19 cellular contexts compared by ENCODE assay signal in the genomic region with DNA sequence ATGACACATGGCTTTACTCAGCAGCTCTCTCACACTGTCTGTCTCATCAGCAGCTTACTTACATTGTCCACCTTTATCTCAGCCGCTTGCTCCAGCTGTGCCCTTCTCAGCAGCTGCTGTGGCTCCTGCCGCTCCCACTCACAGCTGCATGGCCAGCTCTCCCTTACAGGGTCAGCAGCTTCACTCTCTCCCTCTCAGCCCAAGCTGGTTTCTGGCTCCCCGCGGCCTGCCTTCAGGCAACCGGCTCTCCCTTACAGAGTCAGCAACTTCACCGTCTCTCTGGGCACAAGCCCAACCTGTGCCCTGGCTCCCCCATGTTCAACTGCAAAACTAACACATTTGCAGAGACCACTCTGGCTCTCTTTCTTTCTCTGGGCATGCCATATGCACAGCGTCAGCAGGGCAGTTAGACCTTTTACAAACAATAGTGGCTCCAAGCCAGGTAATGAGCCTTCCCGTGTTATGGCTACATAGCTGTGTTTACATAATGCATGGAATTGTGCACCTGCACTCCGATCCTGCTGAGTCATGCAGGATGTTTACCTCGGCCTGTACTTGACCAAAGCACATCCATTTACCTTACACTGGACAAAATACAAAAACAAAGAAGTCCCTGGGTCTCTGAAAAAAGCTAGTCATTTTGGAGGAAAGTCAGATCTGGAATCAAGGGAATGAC.
DNase-seq lines count a peak whose midpoint lies in the region; ATAC-seq, FAIRE-seq and TF ChIP-seq lines count a peak whose summit lies in the region.
"Had no signal": no experiment of that assay in that cellular context is flagged by ENCODE, and none has a peak within 500 bp of the region (broad histone marks: within the 10 kb centered on the region; RNA-seq: fewer than 3 reads in every experiment).

No MANE protein-coding gene starts in this region.

- DNase-seq in COLO668 (lab: John Stamatoyannopoulos, UW; ENCODE audit: unreplicated experiment) (peak; percentile 72), GM12865 (ENCODE audit: low read depth) (peak; percentile 19), NCI-H69 (lab: John Stamatoyannopoulos, UW) (peak; percentile 55), H1 (ENCODE audit: low read depth in 1 of 2, low spot score in 2 of 2) (no peak), NCI-H1694 treated with DMSO at 0.1 percent for 48 hours (lab: John Stamatoyannopoulos, UW) (no peak)
- DNase-seq: activated CD4-positive, alpha-beta T cell treated with anti-CD3 and anti-CD28 coated beads, Interleukin-2, amount 50 U/mL, for 4 hours; activated effector memory CD4-positive, alpha-beta T cell treated with anti-CD3 and anti-CD28 coated beads, Interleukin-2, amount 50 U/mL, for 16 hours; CD8-positive, alpha-beta memory T cell; hypothalamus; islet precursor cell; NCI-H2107; stimulated activated CD4-positive, alpha-beta T cell treated with anti-CD3 and anti-CD28 coated beads, Interleukin-4, amount 100 ng/mL, for 24 hours; T-helper 17 cell had no signal

- no peak overlapping the region for H2BK5ac ChIP-seq in H1 (ENCODE audit: low read depth, low read length)

- no peak overlapping the region for H2BK15ac ChIP-seq in H1 (ENCODE audit: low read length)

- H3K79me2 ChIP-seq in H1 (ENCODE audit: control insufficient read depth in 1 of 2, insufficient read depth in 2 of 2, low read length in 2 of 2) = no peaks in the 10 kb centered on the region

- no peak for ATAC-seq in GM21526 (IDR thresholded peaks at IDR 0.05; ENCODE audit: low FRiP score, unreplicated experiment)
- ATAC-seq in HG02759 (IDR thresholded peaks at IDR 0.05; ENCODE audit: unreplicated experiment) = no peak
- no peak for ATAC-seq in GM21367 (IDR thresholded peaks at IDR 0.05; ENCODE audit: unreplicated experiment)
- ATAC-seq: T-helper 17 cell had no signal

- H4K20me1 ChIP-seq in H1 (replicated peaks in 1 of 2; ENCODE audit: control insufficient read depth in 1 of 2, insufficient read depth in 2 of 2, low read length in 2 of 2) = no peaks in the 10 kb centered on the region

- no peak overlapping the region for H3K9ac ChIP-seq in H1 (replicated peaks in 1 of 4; ENCODE audit: extremely low read depth in 1 of 4, low read depth in 3 of 4, low read length in 3 of 4)

- H2AK5ac ChIP-seq in H1 (ENCODE audit: low read depth, low read length) = no peak overlapping the region

- H3K4me3 ChIP-seq in GM12865 (ENCODE audit: low read depth, low read length) (no peak overlapping the region), H1 (ENCODE audit: extremely low read depth in 1 of 4, insufficient read depth in 2 of 4, low read depth in 3 of 4, low read length in 4 of 4) (no peak overlapping the region)
- H3K4me3 ChIP-seq: coronary artery, lung had no signal

- no peak for FAIRE-seq in H1 (lab: Jason Lieb, UNC)

- no peak overlapping the region for H3K4me2 ChIP-seq in H1 (ENCODE audit: insufficient read depth in 1 of 2, low read depth in 2 of 2, low read length in 2 of 2)

- no peak overlapping the region for H3K18ac ChIP-seq in H1 (ENCODE audit: extremely low read depth, low read length)

- H2AFZ ChIP-seq in H1 (ENCODE audit: low read length) = no peak overlapping the region

- 80% methylated on average over 10 of the region's 10 CpGs; no CpG with 5 or more reads in 1 of the 2 experiments for WGBS in H1 (ENCODE audit: extremely low coverage in 1 of 2, insufficient coverage in 1 of 2, insufficient read length in 1 of 2, insufficient replicate concordance in 2 of 2, low coverage in 1 of 2, low lambda C conversion rate in 2 of 2, missing lambda C conversion rate in 1 of 2), 2 experiments

- CTCF ChIA-PET in H1 (lab: Charles Lee; ENCODE audit: partially characterized antibody) = interaction anchor here (0.8 to 1.3 kb wide), 3 partner anchors 11 to 519 kb away, joined by 3 read pairs; no protein-coding TSS in a partner anchor

- H3K4me1 ChIP-seq in H1 (replicated peaks in 1 of 4; ENCODE audit: control insufficient read depth in 3 of 4, insufficient read depth in 4 of 4, low read length in 3 of 4) = no peaks in the 10 kb centered on the region

- H3K27ac ChIP-seq in H1 (ENCODE audit: low read depth, low read length) = no peak overlapping the region
- H3K27ac ChIP-seq: coronary artery, neutrophil had no signal

- H3K23me2 ChIP-seq in H1 (ENCODE audit: low read depth, low read length) = no peaks in the 10 kb centered on the region

- no peak for TF ChIP-seq RAD21 in H1 (IDR thresholded peaks at IDR 0.05 in 1 of 2, conservative IDR thresholded peaks at IDR 0.05 in 1 of 2; ENCODE audit: low read depth in 2 of 2, low read length in 2 of 2)

- H3K4ac ChIP-seq in H1 (replicated peaks; ENCODE audit: insufficient read length, low read depth, low read length) = no peak overlapping the region

- no peak for TF ChIP-seq POLR2A in H1 (IDR thresholded peaks at IDR 0.05; ENCODE audit: control extremely low read depth in 1 of 2, low read depth in 2 of 2, low read length in 2 of 2)

- peaks cover 0 to 1% (median 0%) of the 10 kb centered on the region in 4 experiments; a peak in 1 of 7 replicates for H3K27me3 ChIP-seq in H1 (replicated peaks in 1 of 4; ENCODE audit: control insufficient read depth in 3 of 4, extremely low read depth in 1 of 4, insufficient read depth in 3 of 4, low read length in 3 of 4)
- H3K27me3 ChIP-seq: neutrophil had no signal

- H3K56ac ChIP-seq in H1 (replicated peaks; ENCODE audit: insufficient read length, low read depth, low read length) = no peak overlapping the region

- H4K8ac ChIP-seq in H1 (ENCODE audit: extremely low read depth, insufficient read depth, low read length) = no peak overlapping the region

- H3K36me3 ChIP-seq in H1 (ENCODE audit: control insufficient read depth in 2 of 4, insufficient read depth in 4 of 4, low read length in 3 of 4) = peaks cover 0 to 4% (median 0%) of the 10 kb centered on the region in 4 experiments; a peak in 1 of 8 replicates
- H3K36me3 ChIP-seq: neutrophil had no signal

- POLR2A ChIA-PET in H1 (lab: Charles Lee; ENCODE audit: partially characterized antibody) = no interaction called here

- no peak overlapping the region for H4K91ac ChIP-seq in H1 (replicated peaks; ENCODE audit: insufficient read length, low read length)

- TF ChIP-seq EP300 in H1 (IDR thresholded peaks at IDR 0.05; ENCODE audit: borderline replicate concordance in 1 of 2, low read depth in 2 of 2, low read length in 2 of 2) = no peak

- no peak overlapping the region for H4K5ac ChIP-seq in H1 (ENCODE audit: insufficient read length, low read depth, low read length)

- no peak for TF ChIP-seq CTCF in GM12865 (IDR thresholded peaks at IDR 0.05; ENCODE audit: insufficient read depth, low read depth, low read length, missing control alignments)
- TF ChIP-seq CTCF in H1 (IDR thresholded peaks at IDR 0.05; ENCODE audit: control extremely low read depth in 1 of 3, insufficient read depth in 1 of 3, low read depth in 1 of 3, low read length in 3 of 3) = no peak

- H2BK12ac ChIP-seq in H1 (ENCODE audit: low read depth, low read length) = no peak overlapping the region

- H3K9me3 ChIP-seq in H1 (ENCODE audit: insufficient read depth in 2 of 2, low read depth in 1 of 2, low read length in 1 of 2) = peaks cover 20 to 30% of the 10 kb centered on the region in 2 experiments
- H3K9me3 ChIP-seq: neutrophil had no signal

- no peak overlapping the region for H2BK120ac ChIP-seq in H1 (replicated peaks; ENCODE audit: low read depth, low read length)

- no peak overlapping the region for H3K23ac ChIP-seq in H1 (ENCODE audit: insufficient read length)

- no peaks in the 10 kb centered on the region for H3K79me1 ChIP-seq in H1 (ENCODE audit: low read depth, low read length)

- H3K14ac ChIP-seq in H1 (ENCODE audit: insufficient read length) = no peak overlapping the region

- H2BK20ac ChIP-seq in H1 (ENCODE audit: low read length) = no peak overlapping the region

TF ChIP-seq in H1, 55 proteins besides CTCF, POLR2A, EP300 and RAD21:
- TF ChIP-seq BACH1 (IDR thresholded peaks at IDR 0.05; ENCODE audit: low read length) = no peak
- TF ChIP-seq CBX5 (IDR thresholded peaks at IDR 0.05; ENCODE audit: low read depth, low read length) = peak; percentile 87; the same call in 1 of the 2 replicates
- no peak for TF ChIP-seq YY1 (IDR thresholded peaks at IDR 0.05; ENCODE audit: low read depth, low read length)
TF ChIP-seq in H1: peak in this region for 1.

Comparison
In these comparisons a context has a peak if more than half of its experiments do, and no peak if none do; other contexts are left out.
1. DNase-seq: peak in COLO668 (single experiment), GM12865 (single experiment) and NCI-H69 (single experiment); none in H1 (0 of 2) and NCI-H1694 treated with DMSO at 0.1 percent for 48 hours (single experiment).